22 cellular contexts compared by ENCODE assay signal in genomic region chr14:31400031-31400638, GRCh38. TPM values are rescaled to one million over a fixed set of nuclear protein-coding genes. Genes with fewer than 3 reads are reported as not detected.
DNase-seq lines count a peak whose midpoint lies in the region; ATAC-seq and FAIRE-seq lines count a peak whose summit lies in the region.
"Had no signal": no experiment of that assay in that cellular context is flagged by ENCODE, and none has a peak within 500 bp of the region (broad histone marks: within the 10 kb centered on the region; RNA-seq: fewer than 3 reads in every experiment).

No MANE protein-coding gene starts in this region.

- CTCF ChIA-PET in activated naive CD4-positive, alpha-beta T cell treated with anti-CD3 and anti-CD28 coated beads, Interleukin-2, amount 10 ng/mL, durations not matched to agents 7 days and 5 days (lab: Charles Lee) = no interaction called here
- CTCF ChIA-PET in activated naive CD4-positive, alpha-beta T cell treated with anti-CD3 and anti-CD28 coated beads for 36 hours (lab: Charles Lee) = no interaction called here

- peaks cover 3% of the 10 kb centered on the region for H3K4me1 Mint-ChIP-seq in activated naive CD4-positive, alpha-beta T cell treated with anti-CD3 and anti-CD28 coated beads, Interleukin-2, amount 10 ng/mL, durations not matched to agents 7 days and 5 days
- H3K4me1 Mint-ChIP-seq in activated naive CD4-positive, alpha-beta T cell treated with anti-CD3 and anti-CD28 coated beads for 36 hours (ENCODE audit: low read depth) = peaks cover 5% of the 10 kb centered on the region
- H3K4me1 Mint-ChIP-seq in stimulated activated naive CD8-positive, alpha-beta T cell treated with anti-CD3 and anti-CD28 coated beads, Interleukin-15, amount 100 ng/mL, for 72 hours = peaks cover 18% of the 10 kb centered on the region
- H3K4me1 Mint-ChIP-seq: immature natural killer cell had no signal

- peak; percentile 32 for FAIRE-seq in TTC549 (lab: Jason Lieb, UNC)
- FAIRE-seq: astrocyte had no signal

- H3K27ac Mint-ChIP-seq in activated naive CD4-positive, alpha-beta T cell treated with anti-CD3 and anti-CD28 coated beads, Interleukin-2, amount 10 ng/mL, durations not matched to agents 7 days and 5 days = peak overlapping the region; percentile 8
- no peak overlapping the region for H3K27ac Mint-ChIP-seq in activated naive CD4-positive, alpha-beta T cell treated with anti-CD3 and anti-CD28 coated beads for 36 hours
- H3K27ac Mint-ChIP-seq in stimulated activated naive CD8-positive, alpha-beta T cell treated with anti-CD3 and anti-CD28 coated beads, Interleukin-15, amount 100 ng/mL, for 72 hours = peak overlapping the region; percentile 58 to 59
- H3K27ac Mint-ChIP-seq: CD4-positive, CD25-positive, alpha-beta regulatory T cell; GM23338 had no signal

- no peaks in the 10 kb centered on the region for H3K9me3 Mint-ChIP-seq in activated naive CD4-positive, alpha-beta T cell treated with anti-CD3 and anti-CD28 coated beads, Interleukin-2, amount 10 ng/mL, durations not matched to agents 7 days and 5 days
- no peaks in the 10 kb centered on the region for H3K9me3 Mint-ChIP-seq in activated naive CD4-positive, alpha-beta T cell treated with anti-CD3 and anti-CD28 coated beads for 36 hours
- H3K9me3 Mint-ChIP-seq in stimulated activated naive CD8-positive, alpha-beta T cell treated with anti-CD3 and anti-CD28 coated beads, Interleukin-15, amount 100 ng/mL, for 72 hours = no peaks in the 10 kb centered on the region
- H3K9me3 Mint-ChIP-seq: CD4-positive, CD25-positive, alpha-beta regulatory T cell; effector memory CD8-positive, alpha-beta T cell; GM23338; immature natural killer cell had no signal

- peaks cover 1% of the 10 kb centered on the region for H3K36me3 Mint-ChIP-seq in activated naive CD4-positive, alpha-beta T cell treated with anti-CD3 and anti-CD28 coated beads, Interleukin-2, amount 10 ng/mL, durations not matched to agents 7 days and 5 days
- H3K36me3 Mint-ChIP-seq in activated naive CD4-positive, alpha-beta T cell treated with anti-CD3 and anti-CD28 coated beads for 36 hours (ENCODE audit: low read depth) = peaks cover 11% of the 10 kb centered on the region

- no peaks in the 10 kb centered on the region for H3K27me3 Mint-ChIP-seq in activated naive CD4-positive, alpha-beta T cell treated with anti-CD3 and anti-CD28 coated beads, Interleukin-2, amount 10 ng/mL, durations not matched to agents 7 days and 5 days
- no peaks in the 10 kb centered on the region for H3K27me3 Mint-ChIP-seq in activated naive CD4-positive, alpha-beta T cell treated with anti-CD3 and anti-CD28 coated beads for 36 hours (ENCODE audit: low read depth)
- H3K27me3 Mint-ChIP-seq in stimulated activated naive CD8-positive, alpha-beta T cell treated with anti-CD3 and anti-CD28 coated beads, Interleukin-15, amount 100 ng/mL, for 72 hours = no peaks in the 10 kb centered on the region
- H3K27me3 Mint-ChIP-seq: CD4-positive, CD25-positive, alpha-beta regulatory T cell; effector memory CD8-positive, alpha-beta T cell had no signal

- intact Hi-C loops in activated naive CD4-positive, alpha-beta T cell treated with anti-CD3 and anti-CD28 coated beads for 36 hours (cut with micrococcal nuclease) = loop anchor here (1.0 kb wide), 2 partner anchors 11 to 20 kb away; partner anchors contain the start of gene HEATR5A

- no peak for DNase-seq in activated naive CD4-positive, alpha-beta T cell treated with anti-CD3 and anti-CD28 coated beads, Interleukin-2, amount 10 ng/mL, durations not matched to agents 7 days and 5 days
- DNase-seq in activated naive CD4-positive, alpha-beta T cell treated with anti-CD3 and anti-CD28 coated beads for 36 hours = no peak
- DNase-seq in stimulated activated naive CD8-positive, alpha-beta T cell treated with anti-CD3 and anti-CD28 coated beads, Interleukin-15, amount 100 ng/mL, for 72 hours = no peak
- no peak for DNase-seq in T-helper 9 cell
- no peak for DNase-seq in Kasumi-1 (lab: John Stamatoyannopoulos, UW)
- no peak for DNase-seq in NCI-H1417 treated with DMSO at 0.1 percent for 48 hours (lab: John Stamatoyannopoulos, UW)
- DNase-seq: activated naive CD4-positive, alpha-beta T cell treated with Interleukin-2 at 50 U/mL for 16 hours; DMS 273 treated with DMSO at 0.1 percent for 48 hours; effector memory CD8-positive, alpha-beta T cell; head of caudate nucleus; immature natural killer cell; MM.1S; NCI-H146; NCI-H748 treated with DMSO at 0.1 percent for 48 hours; OCI-M1; SHP77; stimulated activated CD4-positive, alpha-beta T cell treated with anti-CD3 and anti-CD28 coated beads, Interleukin-4, amount 100 ng/mL, for 4 hours had no signal

- ATAC-seq in GM21619 (IDR thresholded peaks at IDR 0.05; ENCODE audit: unreplicated experiment) = peak; percentile 62
- no peak for ATAC-seq in stimulated activated naive CD8-positive, alpha-beta T cell treated with anti-CD3 and anti-CD28 coated beads, Interleukin-15, amount 100 ng/mL, for 72 hours
- ATAC-seq: effector memory CD8-positive, alpha-beta T cell; GM23338 had no signal

- H3K4me3 Mint-ChIP-seq in activated naive CD4-positive, alpha-beta T cell treated with anti-CD3 and anti-CD28 coated beads, Interleukin-2, amount 10 ng/mL, durations not matched to agents 7 days and 5 days = no peak overlapping the region
- H3K4me3 Mint-ChIP-seq in activated naive CD4-positive, alpha-beta T cell treated with anti-CD3 and anti-CD28 coated beads for 36 hours = no peak overlapping the region
- H3K4me3 Mint-ChIP-seq in stimulated activated naive CD8-positive, alpha-beta T cell treated with anti-CD3 and anti-CD28 coated beads, Interleukin-15, amount 100 ng/mL, for 72 hours = peak overlapping the region in 1 of 2 donors; percentile 14
- H3K4me3 Mint-ChIP-seq: CD4-positive, CD25-positive, alpha-beta regulatory T cell; effector memory CD8-positive, alpha-beta T cell; GM23338; immature natural killer cell had no signal

RNA-seq across cellular contexts. Expression of gene HEATR5A, which starts 20.2 kb away (rescaled TPM):
- 1 to 10 TPM; 3.5 to 6.0 TPM for total RNA-seq in activated naive CD4-positive, alpha-beta T cell treated with anti-CD3 and anti-CD28 coated beads for 36 hours

RNA-seq across cellular contexts. Expression of gene DTD2, which starts 57.2 kb away (rescaled TPM):
- total RNA-seq in activated naive CD4-positive, alpha-beta T cell treated with anti-CD3 and anti-CD28 coated beads for 36 hours = 10 to 100 TPM; 12.9 to 13.3 TPM
